In the genomic region with DNA sequence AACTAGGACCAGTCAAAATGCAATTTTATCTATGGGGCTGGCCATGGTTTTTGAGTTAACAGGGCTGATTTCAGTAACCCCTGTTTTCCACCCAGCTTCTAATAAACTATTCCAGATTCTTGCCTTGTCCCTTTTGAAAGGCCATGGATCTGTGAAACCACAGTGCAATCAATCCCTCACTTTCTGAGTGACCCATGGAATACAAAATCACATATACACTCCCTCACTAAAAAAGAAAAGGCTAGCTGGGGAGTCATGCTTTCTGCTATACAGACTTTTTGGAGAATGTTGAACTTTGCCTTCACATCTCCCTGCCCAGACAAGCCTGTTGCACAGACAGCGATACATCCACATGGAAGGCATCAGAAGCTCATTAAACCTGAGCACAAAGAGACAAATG, we compare ENCODE assay signal across 1 cellular context.
TF ChIP-seq lines count a peak whose summit lies in the region.

No MANE protein-coding gene starts in this region.

TF ChIP-seq in IMR-90, 13 proteins besides CTCF, POLR2A, EP300 and RAD21:
- no peak for TF ChIP-seq USF2 (IDR thresholded peaks at IDR 0.05; ENCODE audit: low read depth, low read length)
- TF ChIP-seq CEBPB (IDR thresholded peaks at IDR 0.05; ENCODE audit: low read depth, low read length) = no peak
- 0 out of 2 replicates have a peak, but pooled peaks have one; percentile 6 for TF ChIP-seq FOS (IDR thresholded peaks at IDR 0.05; ENCODE audit: low read depth, low read length)
TF ChIP-seq in IMR-90: peak in this region for 1.
